ENCODE assay signal across 8 cellular contexts in genomic region chr1:108643492-108644333, GRCh38. TPM values are rescaled to one million over a fixed set of nuclear protein-coding genes. Genes with fewer than 3 reads are reported as not detected.
A peak's percentile ranks its signal among the peaks of the same experiment; 100 is the strongest.
DNase-seq lines count a peak whose midpoint lies in the region; ATAC-seq and TF ChIP-seq lines count a peak whose summit lies in the region.

No MANE protein-coding gene starts in this region.

- in situ Hi-C loops in gastrocnemius medialis (cut with MboI; ENCODE audit: low sequenced_read_pairs in 4 of 4) = loop anchor here (5.0 to 25.0 kb wide), 3 partner anchors 129 to 431 kb away; partner anchors contain the start of gene SLC25A24 (in 1 of the 4)

- peak in 1 of 2 donors; percentile 66 for ATAC-seq in gastrocnemius medialis
- ATAC-seq in HG03460 (IDR thresholded peaks at IDR 0.05; ENCODE audit: unreplicated experiment) = no peak

- WGBS in adrenal gland, 4 donors = 24 to 33% (median 28%) methylated on average over 3 of the region's 3 CpGs

- CTCF ChIA-PET in AG04449 (lab: Yijun Ruan, JAX) = interaction anchor here (0.6 to 5.6 kb wide), 32 partner anchors 8 to 861 kb away, joined by 3 to 303 read pairs (median 4); partner anchors contain the start of genes EEIG2 and PRPF38B

- TF ChIP-seq CTCF in AG04449 (IDR thresholded peaks at IDR 0.05; ENCODE audit: insufficient read depth, low read length, missing control alignments) (peak; percentile 46), GM12873 (IDR thresholded peaks at IDR 0.05; ENCODE audit: insufficient read depth, low read depth, low read length, missing control alignments) (peak; percentile 52), adrenal gland (IDR thresholded peaks at IDR 0.05) (peak; percentile 7 to 71 (median 66)), left ventricle myocardium inferior (IDR thresholded peaks at IDR 0.05; ENCODE audit: borderline replicate concordance) (peak; percentile 83), gastrocnemius medialis (IDR thresholded peaks at IDR 0.05 in 4 of 5, conservative IDR thresholded peaks at IDR 0.05 in 1 of 5) (peak; percentile 40 to 59 (median 47))

- H3K27me3 ChIP-seq in adrenal gland = no peaks in the 10 kb centered on the region
- no peaks in the 10 kb centered on the region for H3K27me3 ChIP-seq in left ventricle myocardium inferior (ENCODE audit: low read depth)
- H3K27me3 ChIP-seq in gastrocnemius medialis = no peaks in the 10 kb centered on the region

- DNase-seq in AG04449 (ENCODE audit: low read depth, low spot score) (peak; percentile 37), OCI-M1 (lab: John Stamatoyannopoulos, UW) (peak; percentile 75), adrenal gland (peak in 6 of 7 donors; percentile 27 to 71 (median 42)), left ventricle myocardium inferior (no peak), gastrocnemius medialis (no peak)

- H3K36me3 ChIP-seq in KOPT-K1 (ENCODE audit: insufficient read depth, low read length) (peaks cover 10% of the 10 kb centered on the region), adrenal gland (replicated peaks in 1 of 2) (no peaks in the 10 kb centered on the region), left ventricle myocardium inferior (no peaks in the 10 kb centered on the region), gastrocnemius medialis (no peaks in the 10 kb centered on the region)

- TF ChIP-seq POLR2A in adrenal gland (IDR thresholded peaks at IDR 0.05) (no peak), gastrocnemius medialis (IDR thresholded peaks at IDR 0.05) (no peak)

- H3K4me3 ChIP-seq in AG04449 (ENCODE audit: low read depth, low read length) (no peak overlapping the region), adrenal gland (no peak overlapping the region), left ventricle myocardium inferior (no peak overlapping the region), gastrocnemius medialis (no peak overlapping the region)

- peaks cover 4% of the 10 kb centered on the region for H3K9me3 ChIP-seq in KOPT-K1 (ENCODE audit: insufficient read depth, low read length, poor library complexity, severe bottlenecking)
- no peaks in the 10 kb centered on the region for H3K9me3 ChIP-seq in adrenal gland (replicated peaks in 1 of 3)
- H3K9me3 ChIP-seq in left ventricle myocardium inferior (replicated peaks) = no peaks in the 10 kb centered on the region
- no peaks in the 10 kb centered on the region for H3K9me3 ChIP-seq in gastrocnemius medialis

- POLR2A ChIA-PET in AG04449 (lab: Yijun Ruan, JAX) = interaction anchor here (0.6 kb wide), 1 partner anchor 319 kb away, joined by 3 read pairs; no protein-coding TSS in a partner anchor

- peak overlapping the region; percentile 69 for H3K27ac ChIP-seq in KOPT-K1 (ENCODE audit: low read depth, low read length, poor library complexity, severe bottlenecking)
- no peak overlapping the region for H3K27ac ChIP-seq in adrenal gland
- no peak overlapping the region for H3K27ac ChIP-seq in left ventricle myocardium inferior (replicated peaks)
- H3K27ac ChIP-seq in gastrocnemius medialis = no peak overlapping the region

- intact Hi-C loops in adrenal gland (cut with DNase I) = no loop called here
- intact Hi-C loops in left ventricle myocardium inferior (cut with micrococcal nuclease) = loop anchor here (1.0 kb wide), 1 partner anchor 131 kb away; no protein-coding TSS in a partner anchor
- intact Hi-C loops in gastrocnemius medialis (cut with DNase I; ENCODE audit: low total_unique reads) = loop anchor here (1.0 to 5.0 kb wide), 2 partner anchors 86 to 131 kb away; no protein-coding TSS in a partner anchor

- peaks cover 0 to 11% of the 10 kb centered on the region in 2 donors for H3K4me1 ChIP-seq in adrenal gland (replicated peaks in 1 of 2)
- H3K4me1 ChIP-seq in left ventricle myocardium inferior = peaks cover 10% of the 10 kb centered on the region
- H3K4me1 ChIP-seq in gastrocnemius medialis = no peaks in the 10 kb centered on the region

RNA-seq across cellular contexts. Expression of gene HENMT1, which starts 17.2 kb away (rescaled TPM):
- total RNA-seq in adrenal gland (1 to 10 TPM; 1.2 to 5.1 (median 3.2) TPM), left ventricle myocardium inferior (1.4 TPM), gastrocnemius medialis (1 to 10 TPM in 3 of 4 donors, under 1 TPM in 1; 0.51 to 3.5 (median 1.8) TPM)
- 1 to 10 TPM; 3.1 to 4.9 (median 4.2) TPM for polyA plus RNA-seq in adrenal gland

RNA-seq across cellular contexts. Expression of gene PRPF38B, which starts 48.4 kb away (rescaled TPM):
- total RNA-seq in adrenal gland (10 to 100 TPM; 11.3 to 33.2 (median 23.4) TPM), left ventricle myocardium inferior (16.5 TPM), gastrocnemius medialis (10 to 100 TPM; 13.8 to 17.1 (median 15.7) TPM)
- 10 to 100 TPM; 34.3 to 63.2 (median 39.5) TPM for polyA plus RNA-seq in adrenal gland

Comparison
In these comparisons a context has a peak if more than half of its experiments do, and no peak if none do; other contexts are left out.
1. DNase-seq: peak in AG04449 (single experiment), OCI-M1 (single experiment) and adrenal gland (6 of 7); none in left ventricle myocardium inferior (single experiment) and gastrocnemius medialis (0 of 2).
2. intact Hi-C loops: an anchor here in left ventricle myocardium inferior (1.0 kb wide) and gastrocnemius medialis (1.0 to 5.0 kb wide); none called in adrenal gland.
3. Peak in every context shown above with its lines, with median percentiles within 50 percentile points of each other: CTCF ChIP-seq.